ENCODE assay signal across 8 cellular contexts in genomic region chr17:18256776-18257175, GRCh38. TPM values are rescaled to one million over a fixed set of nuclear protein-coding genes. Genes with fewer than 3 reads are reported as not detected.
DNase-seq lines count a peak whose midpoint lies in the region; ATAC-seq, FAIRE-seq and TF ChIP-seq lines count a peak whose summit lies in the region.
"Had no signal": no experiment of that assay in that cellular context is flagged by ENCODE, and none has a peak within 500 bp of the region (broad histone marks: within the 10 kb centered on the region; RNA-seq: fewer than 3 reads in every experiment).

No MANE protein-coding gene starts in this region.

- H3K4me1 ChIP-seq in HepG2 (ENCODE audit: insufficient read depth, low read length) (peaks cover 27% of the 10 kb centered on the region), right lobe of liver (peaks cover 0 to 36% (median 11%) of the 10 kb centered on the region in 4 donors), gastroesophageal sphincter (peaks cover 0 to 49% (median 26%) of the 10 kb centered on the region in 3 donors)

- no peak overlapping the region for H2AFZ ChIP-seq in HepG2 (ENCODE audit: low read length)

- intact Hi-C loops in HepG2 (cut with micrococcal nuclease; ENCODE audit: unreplicated experiment) (loop anchor here (5.0 kb wide), 1 partner anchor 61 kb away; the partner anchor contains the start of gene SMCR8), right lobe of liver (cut with DNase I) (loop anchor here in 1 of 2 donors (10.0 kb wide), 1 partner anchor 58 kb away; the partner anchor contains the start of genes SMCR8 and TOP3A)

- H3K36me3 ChIP-seq in HepG2 (replicated peaks in 1 of 2; ENCODE audit: control insufficient read depth in 1 of 2, insufficient read depth in 2 of 2, low read length in 2 of 2), result peaks cover 25 to 41% of the 10 kb centered on the region in 2 experiments; a peak in 4 of 5 replicates
- peaks cover 0 to 45% (median 16%) of the 10 kb centered on the region in 4 donors for H3K36me3 ChIP-seq in right lobe of liver
- peaks cover 0 to 51% of the 10 kb centered on the region in 2 donors for H3K36me3 ChIP-seq in gastroesophageal sphincter

- WGBS in HepG2 (ENCODE audit: low lambda C conversion rate), result 89% methylated on average over 7 of the region's 7 CpGs
- no CpG with 5 or more reads among the region's 7 CpGs for WGBS in right lobe of liver (ENCODE audit: insufficient coverage, low coverage, low lambda C conversion rate, missing lambda C conversion rate)
- 83% methylated on average over 1 of the region's 7 CpGs; no CpG with 5 or more reads in 1 of the 2 donors for WGBS in gastroesophageal sphincter (ENCODE audit: low coverage in 1 of 2), 2 donors

- TF ChIP-seq EP300 in HepG2 (IDR thresholded peaks at IDR 0.05; ENCODE audit: low read depth in 2 of 2, low read length in 2 of 2) (no peak), HepG2 (CRISPR knock-in tag; IDR thresholded peaks at IDR 0.05; ENCODE audit: borderline replicate concordance) (no peak), gastroesophageal sphincter (IDR thresholded peaks at IDR 0.05) (no peak)

- no peak overlapping the region for H3K27ac ChIP-seq in HepG2 (ENCODE audit: extremely low read length, insufficient read depth, low read length)
- no peak overlapping the region for H3K27ac ChIP-seq in right lobe of liver
- peak overlapping the region in 3 of 4 donors; percentile 91 to 99 (median 94) for H3K27ac ChIP-seq in gastroesophageal sphincter

- in situ Hi-C loops in HepG2 (cut with HindIII; ENCODE audit: extremely low pct_ligation_motif_present, low pct_unique_long_range_greater_than_20kb) (loop anchor here (5.0 kb wide), 1 partner anchor 34 kb away; no protein-coding TSS in a partner anchor), ACHN (cut with HindIII; ENCODE audit: low pct_ligation_motif_present, low pct_unique_long_range_greater_than_20kb, low sequenced_read_pairs) (no loop called here)

- CTCF ChIA-PET in HepG2 (lab: Yijun Ruan, JAX; ENCODE audit: low intra/inter-chr PET ratio, low total read pairs), result no interaction called here

- DNase-seq in HepG2 (ENCODE audit: low spot score) (no peak), right lobe of liver (no peak), DMS53 treated with DMSO at 0.1 percent for 48 hours (lab: John Stamatoyannopoulos, UW; ENCODE audit: unreplicated experiment) (no peak), ACHN (no peak)
- DNase-seq: DMS79 treated with DMSO at 0.1 percent for 48 hours, NCI-H2171 had no signal

- H3K4me3 ChIP-seq in HepG2 (replicated peaks in 1 of 3; ENCODE audit: insufficient read depth in 1 of 3, low read depth in 2 of 3, low read length in 3 of 3) (peak overlapping the region; percentile 67 to 95 (median 87); a peak in 5 of 6 replicates), right lobe of liver (no peak overlapping the region), gastroesophageal sphincter (peak overlapping the region in 1 of 2 donors; percentile 98)

- H3K9ac ChIP-seq in HepG2 (ENCODE audit: insufficient read depth, low read depth, low read length), result peak overlapping the region; percentile 94; the same call in 1 of the 2 replicates

- no peaks in the 10 kb centered on the region for H3K9me3 ChIP-seq in HepG2 (ENCODE audit: low read length)
- no peaks in the 10 kb centered on the region for H3K9me3 ChIP-seq in right lobe of liver
- H3K9me3 ChIP-seq in gastroesophageal sphincter, result no peaks in the 10 kb centered on the region

- peaks cover 8% of the 10 kb centered on the region; the same call in 1 of the 2 replicates for H4K20me1 ChIP-seq in HepG2 (ENCODE audit: insufficient read depth, low read length)

- no peak for FAIRE-seq in HepG2 (lab: Jason Lieb, UNC)

- ATAC-seq in HepG2 (no peak), right lobe of liver (no peak), gastroesophageal sphincter (no peak), GM18519 (IDR thresholded peaks at IDR 0.05; ENCODE audit: low FRiP score, unreplicated experiment) (no peak)

- peaks cover 27% of the 10 kb centered on the region for H3K79me2 ChIP-seq in HepG2 (ENCODE audit: insufficient read depth, low read length)

- POLR2A ChIA-PET in HepG2 (lab: Yijun Ruan, JAX), result no interaction called here

- no peak for TF ChIP-seq POLR2A in HepG2 (IDR thresholded peaks at IDR 0.05; ENCODE audit: insufficient read depth in 1 of 2, low read depth in 2 of 2, low read length in 2 of 2)
- TF ChIP-seq POLR2A in right lobe of liver (IDR thresholded peaks at IDR 0.05), result no peak
- no peak for TF ChIP-seq POLR2A in gastroesophageal sphincter (IDR thresholded peaks at IDR 0.05)

- TF ChIP-seq RAD21 in HepG2 (CRISPR knock-in tag; IDR thresholded peaks at IDR 0.05), result no peak

- TF ChIP-seq CTCF in HepG2 (CRISPR knock-in tag; IDR thresholded peaks at IDR 0.05), result no peak
- no peak for TF ChIP-seq CTCF in right lobe of liver (IDR thresholded peaks at IDR 0.05)
- TF ChIP-seq CTCF in gastroesophageal sphincter (IDR thresholded peaks at IDR 0.05), result no peak

- H3K27me3 ChIP-seq in HepG2 (ENCODE audit: control insufficient read depth in 1 of 2, insufficient read depth in 2 of 2, low read length in 2 of 2) (no peaks in the 10 kb centered on the region; a peak in 1 of 5 replicates), right lobe of liver (no peaks in the 10 kb centered on the region), gastroesophageal sphincter (no peaks in the 10 kb centered on the region)

- no TSS peak for BruUV-seq in HepG2 (replicated peaks; lab: Mats Ljungman, UMichigan)

- peak overlapping the region; percentile 99 for H3K4me2 ChIP-seq in HepG2 (ENCODE audit: low read depth, low read length)

RNA-seq across cellular contexts. Expression of gene FLII, which starts 1.8 kb away (rescaled TPM):
- total RNA-seq in HepG2 (2016; rRNA removed; fragmentation: Illumina TruSeq; extraction: Trizol) (130 and 135 TPM in 2 replicates), right lobe of liver (100 to 1,000 TPM in 4 of 6 experiments, 10 to 100 TPM in 2; 89.0 to 171 (median 116) TPM), gastroesophageal sphincter (100 to 1,000 TPM; 283 to 543 (median 310) TPM)
- 20.5 and 23.1 TPM in 2 replicates for total RNA-seq in HepG2 (2016; cell fraction: cytosol; rRNA removed; fragmentation: Illumina TruSeq; extraction: Trizol; ENCODE audit: low read depth)
- 123 and 124 TPM in 2 replicates for total RNA-seq in HepG2 (2016; cell fraction: insoluble cytoplasmic fraction; rRNA removed; fragmentation: Illumina TruSeq; extraction: Trizol)
- total RNA-seq in HepG2 (2016; cell fraction: membrane; rRNA removed; fragmentation: Illumina TruSeq; extraction: Trizol), result 56.6 and 58.5 TPM in 2 replicates
- total RNA-seq in HepG2 (2016; cell fraction: nucleus; rRNA removed; fragmentation: Illumina TruSeq; extraction: Trizol), result 79.3 and 83.0 TPM in 2 replicates
- polyA plus RNA-seq in HepG2 (2011; rRNA removed), result 303 and 324 TPM in 2 replicates
- 189 and 265 TPM in 2 replicates for polyA plus RNA-seq in HepG2 (2011; cell fraction: cytosol; rRNA removed)
- polyA plus RNA-seq in HepG2 (2011; cell fraction: nucleus; rRNA removed), result 685 and 845 TPM in 2 replicates
- 108 and 130 TPM in 2 replicates for polyA plus RNA-seq in HepG2 (2012)
- polyA plus RNA-seq in HepG2 (2016; cell fraction: cytosol; fragmentation: Illumina TruSeq; extraction: Trizol; ENCODE audit: low read depth), result 15.6 and 17.4 TPM in 2 replicates
- polyA plus RNA-seq in HepG2 (2016; cell fraction: insoluble cytoplasmic fraction; fragmentation: Illumina TruSeq; extraction: Trizol; ENCODE audit: low read depth), result 140 and 172 TPM in 2 replicates
- polyA plus RNA-seq in HepG2 (2016; cell fraction: membrane; fragmentation: Illumina TruSeq; extraction: Trizol; ENCODE audit: low read depth), result 37.0 and 39.8 TPM in 2 replicates
- 198 and 202 TPM in 2 replicates for polyA plus RNA-seq in HepG2 (2016; cell fraction: nucleus; fragmentation: Illumina TruSeq; extraction: Trizol; ENCODE audit: insufficient read depth, low read depth)
- polyA minus RNA-seq in HepG2 (2011; rRNA and poly(A)+ RNA removed; ENCODE audit: low replicate concordance), result 413 and 442 TPM in 2 replicates
- 159 and 175 TPM in 2 replicates for polyA minus RNA-seq in HepG2 (2011; cell fraction: cytosol; rRNA and poly(A)+ RNA removed)
- polyA minus RNA-seq in HepG2 (2011; cell fraction: nucleus; rRNA and poly(A)+ RNA removed), result 95.7 and 108 TPM in 2 replicates

RNA-seq across cellular contexts. Expression of gene MIEF2, which starts 3.7 kb away (rescaled TPM):
- total RNA-seq in HepG2 (2016; rRNA removed; fragmentation: Illumina TruSeq; extraction: Trizol), result 8.0 and 8.2 TPM in 2 replicates
- 1.4 and 1.9 TPM in 2 replicates for total RNA-seq in HepG2 (2016; cell fraction: cytosol; rRNA removed; fragmentation: Illumina TruSeq; extraction: Trizol; ENCODE audit: low read depth)
- 6.8 and 9.6 TPM in 2 replicates for total RNA-seq in HepG2 (2016; cell fraction: insoluble cytoplasmic fraction; rRNA removed; fragmentation: Illumina TruSeq; extraction: Trizol)
- total RNA-seq in HepG2 (2016; cell fraction: membrane; rRNA removed; fragmentation: Illumina TruSeq; extraction: Trizol), result 2.5 and 2.9 TPM in 2 replicates
- total RNA-seq in HepG2 (2016; cell fraction: nucleus; rRNA removed; fragmentation: Illumina TruSeq; extraction: Trizol), result 11.8 and 12.5 TPM in 2 replicates
- 6.0 and 9.5 TPM in 2 replicates for polyA plus RNA-seq in HepG2 (2011; rRNA removed)
- polyA plus RNA-seq in HepG2 (2011; cell fraction: cytosol; rRNA removed), result 10.8 and 16.3 TPM in 2 replicates
- polyA plus RNA-seq in HepG2 (2011; cell fraction: nucleus; rRNA removed), result 40.2 and 48.1 TPM in 2 replicates
- 4.3 and 5.9 TPM in 2 replicates for polyA plus RNA-seq in HepG2 (2012)
- polyA plus RNA-seq in HepG2 (2016; cell fraction: cytosol; fragmentation: Illumina TruSeq; extraction: Trizol; ENCODE audit: low read depth), result 0.40 and 0.46 TPM in 2 replicates
- polyA plus RNA-seq in HepG2 (2016; cell fraction: insoluble cytoplasmic fraction; fragmentation: Illumina TruSeq; extraction: Trizol; ENCODE audit: low read depth), result 3.5 and 3.7 TPM in 2 replicates
- 1.1 and 1.2 TPM in 2 replicates for polyA plus RNA-seq in HepG2 (2016; cell fraction: membrane; fragmentation: Illumina TruSeq; extraction: Trizol; ENCODE audit: low read depth)
- polyA plus RNA-seq in HepG2 (2016; cell fraction: nucleus; fragmentation: Illumina TruSeq; extraction: Trizol; ENCODE audit: insufficient read depth, low read depth), result 8.4 and 11.9 TPM in 2 replicates
- 12.7 and 29.1 TPM in 2 replicates for polyA minus RNA-seq in HepG2 (2011; rRNA and poly(A)+ RNA removed; ENCODE audit: low replicate concordance)
- 7.4 and 9.1 TPM in 2 replicates for polyA minus RNA-seq in HepG2 (2011; cell fraction: cytosol; rRNA and poly(A)+ RNA removed)
- polyA minus RNA-seq in HepG2 (2011; cell fraction: nucleus; rRNA and poly(A)+ RNA removed), result 18.0 and 20.5 TPM in 2 replicates
- total RNA-seq in right lobe of liver, result 10 to 100 TPM in 1 of 6 experiments, 1 to 10 TPM in 5; 5.9 to 10.6 (median 7.1) TPM
- 10 to 100 TPM; 10.8 to 19.0 (median 12.5) TPM for total RNA-seq in gastroesophageal sphincter

RNA-seq across cellular contexts. Expression of gene LLGL1, which starts 31.3 kb away (rescaled TPM):
- 15.3 and 19.7 TPM in 2 replicates for total RNA-seq in HepG2 (2016; rRNA removed; fragmentation: Illumina TruSeq; extraction: Trizol)
- total RNA-seq in HepG2 (2016; cell fraction: cytosol; rRNA removed; fragmentation: Illumina TruSeq; extraction: Trizol; ENCODE audit: low read depth), result 2.3 and 2.6 TPM in 2 replicates
- 15.3 and 17.1 TPM in 2 replicates for total RNA-seq in HepG2 (2016; cell fraction: insoluble cytoplasmic fraction; rRNA removed; fragmentation: Illumina TruSeq; extraction: Trizol)
- total RNA-seq in HepG2 (2016; cell fraction: membrane; rRNA removed; fragmentation: Illumina TruSeq; extraction: Trizol), result 8.6 and 9.8 TPM in 2 replicates
- 8.6 and 10.2 TPM in 2 replicates for total RNA-seq in HepG2 (2016; cell fraction: nucleus; rRNA removed; fragmentation: Illumina TruSeq; extraction: Trizol)
- polyA plus RNA-seq in HepG2 (2011; rRNA removed), result 15.0 and 18.8 TPM in 2 replicates
- 10.4 and 17.8 TPM in 2 replicates for polyA plus RNA-seq in HepG2 (2011; cell fraction: cytosol; rRNA removed)
- 32.9 and 37.7 TPM in 2 replicates for polyA plus RNA-seq in HepG2 (2011; cell fraction: nucleus; rRNA removed)
- 7.1 and 9.0 TPM in 2 replicates for polyA plus RNA-seq in HepG2 (2012)
- 1.6 and 1.8 TPM in 2 replicates for polyA plus RNA-seq in HepG2 (2016; cell fraction: cytosol; fragmentation: Illumina TruSeq; extraction: Trizol; ENCODE audit: low read depth)
- 13.7 and 17.7 TPM in 2 replicates for polyA plus RNA-seq in HepG2 (2016; cell fraction: insoluble cytoplasmic fraction; fragmentation: Illumina TruSeq; extraction: Trizol; ENCODE audit: low read depth)
- polyA plus RNA-seq in HepG2 (2016; cell fraction: membrane; fragmentation: Illumina TruSeq; extraction: Trizol; ENCODE audit: low read depth), result 5.4 and 6.6 TPM in 2 replicates
- polyA plus RNA-seq in HepG2 (2016; cell fraction: nucleus; fragmentation: Illumina TruSeq; extraction: Trizol; ENCODE audit: insufficient read depth, low read depth), result 15.0 and 16.9 TPM in 2 replicates
- 19.0 and 51.1 TPM in 2 replicates for polyA minus RNA-seq in HepG2 (2011; rRNA and poly(A)+ RNA removed; ENCODE audit: low replicate concordance)
- polyA minus RNA-seq in HepG2 (2011; cell fraction: cytosol; rRNA and poly(A)+ RNA removed), result 11.7 and 14.3 TPM in 2 replicates
- 8.6 and 10.4 TPM in 2 replicates for polyA minus RNA-seq in HepG2 (2011; cell fraction: nucleus; rRNA and poly(A)+ RNA removed)
- total RNA-seq in right lobe of liver, result 1 to 10 TPM; 2.0 to 8.6 (median 2.8) TPM
- 10 to 100 TPM; 16.7 to 31.7 (median 22.1) TPM for total RNA-seq in gastroesophageal sphincter

RNA-seq across cellular contexts. Expression of gene TOP3A, which starts 58.0 kb away (rescaled TPM):
- total RNA-seq in HepG2 (2016; rRNA removed; fragmentation: Illumina TruSeq; extraction: Trizol) (30.7 and 36.8 TPM in 2 replicates), right lobe of liver (10 to 100 TPM; 13.7 to 29.9 (median 20.7) TPM), gastroesophageal sphincter (10 to 100 TPM; 19.6 to 49.7 (median 26.8) TPM)
- total RNA-seq in HepG2 (2016; cell fraction: cytosol; rRNA removed; fragmentation: Illumina TruSeq; extraction: Trizol; ENCODE audit: low read depth), result 13.1 and 14.9 TPM in 2 replicates
- 27.4 and 35.0 TPM in 2 replicates for total RNA-seq in HepG2 (2016; cell fraction: insoluble cytoplasmic fraction; rRNA removed; fragmentation: Illumina TruSeq; extraction: Trizol)
- total RNA-seq in HepG2 (2016; cell fraction: membrane; rRNA removed; fragmentation: Illumina TruSeq; extraction: Trizol), result 17.3 and 17.9 TPM in 2 replicates
- total RNA-seq in HepG2 (2016; cell fraction: nucleus; rRNA removed; fragmentation: Illumina TruSeq; extraction: Trizol), result 42.4 and 45.8 TPM in 2 replicates
- polyA plus RNA-seq in HepG2 (2011; rRNA removed), result 15.4 and 16.9 TPM in 2 replicates
- 9.1 and 10.4 TPM in 2 replicates for polyA plus RNA-seq in HepG2 (2011; cell fraction: cytosol; rRNA removed)
- polyA plus RNA-seq in HepG2 (2011; cell fraction: nucleus; rRNA removed), result 19.7 and 20.7 TPM in 2 replicates
- 15.1 and 17.3 TPM in 2 replicates for polyA plus RNA-seq in HepG2 (2012)
- 2.3 and 2.6 TPM in 2 replicates for polyA plus RNA-seq in HepG2 (2016; cell fraction: cytosol; fragmentation: Illumina TruSeq; extraction: Trizol; ENCODE audit: low read depth)
- 21.2 and 22.7 TPM in 2 replicates for polyA plus RNA-seq in HepG2 (2016; cell fraction: insoluble cytoplasmic fraction; fragmentation: Illumina TruSeq; extraction: Trizol; ENCODE audit: low read depth)
- 6.3 and 6.6 TPM in 2 replicates for polyA plus RNA-seq in HepG2 (2016; cell fraction: membrane; fragmentation: Illumina TruSeq; extraction: Trizol; ENCODE audit: low read depth)
- polyA plus RNA-seq in HepG2 (2016; cell fraction: nucleus; fragmentation: Illumina TruSeq; extraction: Trizol; ENCODE audit: insufficient read depth, low read depth), result 55.0 and 64.3 TPM in 2 replicates
- 49.6 and 93.1 TPM in 2 replicates for polyA minus RNA-seq in HepG2 (2011; rRNA and poly(A)+ RNA removed; ENCODE audit: low replicate concordance)
- 17.6 TPM in 2 replicates for polyA minus RNA-seq in HepG2 (2011; cell fraction: cytosol; rRNA and poly(A)+ RNA removed)
- polyA minus RNA-seq in HepG2 (2011; cell fraction: nucleus; rRNA and poly(A)+ RNA removed), result 46.6 and 52.9 TPM in 2 replicates

RNA-seq across cellular contexts. Expression of gene SMCR8, which starts 58.3 kb away (rescaled TPM):
- 11.8 and 16.6 TPM in 2 replicates for total RNA-seq in HepG2 (2016; rRNA removed; fragmentation: Illumina TruSeq; extraction: Trizol)
- 1.3 and 1.4 TPM in 2 replicates for total RNA-seq in HepG2 (2016; cell fraction: cytosol; rRNA removed; fragmentation: Illumina TruSeq; extraction: Trizol; ENCODE audit: low read depth)
- total RNA-seq in HepG2 (2016; cell fraction: insoluble cytoplasmic fraction; rRNA removed; fragmentation: Illumina TruSeq; extraction: Trizol), result 11.9 and 13.2 TPM in 2 replicates
- total RNA-seq in HepG2 (2016; cell fraction: membrane; rRNA removed; fragmentation: Illumina TruSeq; extraction: Trizol), result 6.2 and 6.5 TPM in 2 replicates
- 11.0 and 13.5 TPM in 2 replicates for total RNA-seq in HepG2 (2016; cell fraction: nucleus; rRNA removed; fragmentation: Illumina TruSeq; extraction: Trizol)
- 7.6 and 7.7 TPM in 2 replicates for polyA plus RNA-seq in HepG2 (2011; rRNA removed)
- 5.1 and 5.4 TPM in 2 replicates for polyA plus RNA-seq in HepG2 (2011; cell fraction: cytosol; rRNA removed)
- polyA plus RNA-seq in HepG2 (2011; cell fraction: nucleus; rRNA removed), result 12.3 and 12.5 TPM in 2 replicates
- 7.5 and 8.8 TPM in 2 replicates for polyA plus RNA-seq in HepG2 (2012)
- polyA plus RNA-seq in HepG2 (2016; cell fraction: cytosol; fragmentation: Illumina TruSeq; extraction: Trizol; ENCODE audit: low read depth), result 0.59 and 0.60 TPM in 2 replicates
- 7.3 and 9.5 TPM in 2 replicates for polyA plus RNA-seq in HepG2 (2016; cell fraction: insoluble cytoplasmic fraction; fragmentation: Illumina TruSeq; extraction: Trizol; ENCODE audit: low read depth)
- polyA plus RNA-seq in HepG2 (2016; cell fraction: membrane; fragmentation: Illumina TruSeq; extraction: Trizol; ENCODE audit: low read depth), result 1.6 and 1.8 TPM in 2 replicates
- 14.1 and 15.0 TPM in 2 replicates for polyA plus RNA-seq in HepG2 (2016; cell fraction: nucleus; fragmentation: Illumina TruSeq; extraction: Trizol; ENCODE audit: insufficient read depth, low read depth)
- 14.3 and 17.2 TPM in 2 replicates for polyA minus RNA-seq in HepG2 (2011; rRNA and poly(A)+ RNA removed; ENCODE audit: low replicate concordance)
- 7.2 and 9.1 TPM in 2 replicates for polyA minus RNA-seq in HepG2 (2011; cell fraction: cytosol; rRNA and poly(A)+ RNA removed)
- 17.6 and 19.5 TPM in 2 replicates for polyA minus RNA-seq in HepG2 (2011; cell fraction: nucleus; rRNA and poly(A)+ RNA removed)
- total RNA-seq in right lobe of liver, result 1 to 10 TPM; 4.2 to 7.9 (median 6.4) TPM
- total RNA-seq in gastroesophageal sphincter, result 10 to 100 TPM; 14.0 to 20.0 (median 14.9) TPM

Comparison
In these comparisons a context has a peak if more than half of its experiments do, and no peak if none do; other contexts are left out.
1. H3K4me3 ChIP-seq: peak in HepG2 (3 of 3); none in right lobe of liver (0 of 3).
2. H3K27ac ChIP-seq: peak in gastroesophageal sphincter (3 of 4); none in HepG2 (single experiment) and right lobe of liver (0 of 3).